9 cellular contexts compared by ENCODE assay signal in genomic region chr16:31427441-31428276, GRCh38. TPM values are rescaled to one million over a fixed set of nuclear protein-coding genes. Genes with fewer than 3 reads are reported as not detected.
A peak's percentile ranks its signal among the peaks of the same experiment; 100 is the strongest.
DNase-seq lines count a peak whose midpoint lies in the region; ATAC-seq and TF ChIP-seq lines count a peak whose summit lies in the region.
"Had no signal": no experiment of that assay in that cellular context is flagged by ENCODE, and none has a peak within 500 bp of the region (broad histone marks: within the 10 kb centered on the region; RNA-seq: fewer than 3 reads in every experiment).

No MANE protein-coding gene starts in this region.

- in situ Hi-C loops in gastrocnemius medialis (cut with MboI; ENCODE audit: low sequenced_read_pairs in 4 of 4) = loop anchor here in 2 of 4 donors (25.0 kb wide), 2 partner anchors 440 to 465 kb away; partner anchors contain the start of genes HSD3B7 (in 1 of the 2) and SETD1A (in 1 of the 2)

- H3K27me3 ChIP-seq in heart left ventricle = no peaks in the 10 kb centered on the region
- no peaks in the 10 kb centered on the region for H3K27me3 ChIP-seq in gastrocnemius medialis

- H3K9me3 ChIP-seq in heart left ventricle (no peaks in the 10 kb centered on the region), gastrocnemius medialis (no peaks in the 10 kb centered on the region)

- H3K27ac ChIP-seq in heart left ventricle (peak overlapping the region; percentile 86 to 100 (median 95)), gastrocnemius medialis (peak overlapping the region; percentile 92 to 100 (median 98))
- H3K27ac ChIP-seq: 22Rv1 had no signal

- no peak for TF ChIP-seq CTCF in heart left ventricle (IDR thresholded peaks at IDR 0.05)
- no peak for TF ChIP-seq CTCF in gastrocnemius medialis (IDR thresholded peaks at IDR 0.05 in 4 of 5, conservative IDR thresholded peaks at IDR 0.05 in 1 of 5)

- H3K36me3 ChIP-seq in heart left ventricle = peaks cover 0 to 10% (median 0%) of the 10 kb centered on the region in 9 donors
- H3K36me3 ChIP-seq in gastrocnemius medialis = peaks cover 0 to 8% of the 10 kb centered on the region in 2 donors

- ATAC-seq in heart left ventricle (peak in 3 of 4 donors; percentile 25 to 37 (median 28)), gastrocnemius medialis (peak; percentile 12 to 28)

- peaks cover 0 to 50% (median 13%) of the 10 kb centered on the region in 12 donors for H3K4me1 ChIP-seq in heart left ventricle
- peaks cover 62 to 77% of the 10 kb centered on the region in 2 donors for H3K4me1 ChIP-seq in gastrocnemius medialis

- 11 to 26% (median 19%) methylated on average over 25 to 75 of the region's 83 CpGs for WGBS in heart left ventricle, 4 donors

- H3K4me3 ChIP-seq in heart left ventricle (peak overlapping the region; percentile 25 to 72 (median 58)), gastrocnemius medialis (peak overlapping the region; percentile 67 to 83 (median 79))

- DNase-seq in DMS 273 (lab: John Stamatoyannopoulos, UW; ENCODE audit: unreplicated experiment) (peak; percentile 79), DMS 273 treated with DMSO at 0.1 percent for 48 hours (lab: John Stamatoyannopoulos, UW) (no peak), heart left ventricle (peak; percentile 54 to 87 (median 74)), gastrocnemius medialis (peak; percentile 62 to 84), NCI-H2196 (lab: John Stamatoyannopoulos, UW; ENCODE audit: unreplicated experiment) (no peak), NCI-H2196 treated with DMSO at 0.1 percent for 48 hours (lab: John Stamatoyannopoulos, UW; ENCODE audit: unreplicated experiment) (no peak), NCI-H226 (no peak)
- DNase-seq in activated naive CD4-positive, alpha-beta T cell (lab: John Stamatoyannopoulos, UW) = peak; percentile 9 to 58 (median 22)

- TF ChIP-seq POLR2A in heart left ventricle (IDR thresholded peaks at IDR 0.05) (no peak), gastrocnemius medialis (IDR thresholded peaks at IDR 0.05) (peak in 1 of 2 donors; percentile 10)

- intact Hi-C loops in heart left ventricle (cut with DNase I) (loop anchor here in 1 of 10 donors (10.0 kb wide), 1 partner anchor 233 kb away; no protein-coding TSS in a partner anchor), gastrocnemius medialis (cut with DNase I; ENCODE audit: low total_unique reads) (loop anchor here (1.0 to 2.0 kb wide), 4 partner anchors 26 to 249 kb away; partner anchors contain the start of genes ARMC5 and TRIM72)

RNA-seq across cellular contexts. Expression of gene COX6A2, which starts 0.5 kb away (rescaled TPM):
- total RNA-seq in heart left ventricle = 1,000 to 10,000 TPM in 7 of 9 donors, 100 to 1,000 TPM in 2; 393 to 1,682 (median 1,115) TPM
- over 10,000 TPM in 1 of 2 donors, 1,000 to 10,000 TPM in 1; 1,628 to 10,029 TPM for polyA plus RNA-seq in heart left ventricle
- 1,000 to 10,000 TPM in 1 of 4 donors, 100 to 1,000 TPM in 3; 597 to 1,192 (median 930) TPM for total RNA-seq in gastrocnemius medialis

RNA-seq across cellular contexts. Expression of gene ZNF843, which starts 14.9 kb away (rescaled TPM):
- total RNA-seq in heart left ventricle (1 to 10 TPM; 1.0 to 4.7 (median 2.5) TPM), gastrocnemius medialis (1 to 10 TPM in 3 of 4 donors, under 1 TPM in 1; 0.65 to 3.0 (median 1.5) TPM)
- polyA plus RNA-seq in heart left ventricle = 1 to 10 TPM in 1 of 2 donors, under 1 TPM in 1; 0.43 to 1.2 TPM

RNA-seq across cellular contexts. Expression of gene ARMC5, which starts 31.6 kb away (rescaled TPM):
- total RNA-seq in heart left ventricle (1 to 10 TPM; 4.1 to 9.2 (median 6.5) TPM), gastrocnemius medialis (10 to 100 TPM; 13.9 to 24.3 (median 19.4) TPM)
- polyA plus RNA-seq in heart left ventricle = 1 to 10 TPM; 6.6 to 8.2 TPM

RNA-seq across cellular contexts. Expression of gene ITGAD, which starts 34.5 kb away (rescaled TPM):
- total RNA-seq in heart left ventricle = under 1 TPM in 2 of 9 donors, not detected in 7; 0.41 to 0.80 TPM
- polyA plus RNA-seq in heart left ventricle = not detected
- total RNA-seq in gastrocnemius medialis = not detected

RNA-seq across cellular contexts. Expression of gene TGFB1I1, which starts 44.3 kb away (rescaled TPM):
- total RNA-seq in heart left ventricle = 10 to 100 TPM; 12.9 to 37.7 (median 19.5) TPM
- polyA plus RNA-seq in heart left ventricle = 10 to 100 TPM; 14.1 to 29.5 TPM
- total RNA-seq in gastrocnemius medialis = 10 to 100 TPM in 1 of 4 donors, 1 to 10 TPM in 3; 4.6 to 14.4 (median 7.4) TPM

Comparison
In these comparisons a context has a peak if more than half of its experiments do, and no peak if none do; other contexts are left out.
1. DNase-seq: peak in DMS 273 (single experiment), activated naive CD4-positive, alpha-beta T cell (4 of 4), heart left ventricle (5 of 5) and gastrocnemius medialis (2 of 2); none in DMS 273 treated with DMSO at 0.1 percent for 48 hours (single experiment), NCI-H2196 (single experiment), NCI-H2196 treated with DMSO at 0.1 percent for 48 hours (single experiment) and NCI-H226 (single experiment).